In genomic region chr6:30062471-30063178, GRCh38 we compare ENCODE assay signal across 11 cellular contexts. TPM values are rescaled to one million over a fixed set of nuclear protein-coding genes. Genes with fewer than 3 reads are reported as not detected.
A peak's percentile ranks its signal among the peaks of the same experiment; 100 is the strongest.
DNase-seq lines count a peak whose midpoint lies in the region; ATAC-seq, FAIRE-seq and TF ChIP-seq lines count a peak whose summit lies in the region.
"Had no signal": no experiment of that assay in that cellular context is flagged by ENCODE, and none has a peak within 500 bp of the region (broad histone marks: within the 10 kb centered on the region; RNA-seq: fewer than 3 reads in every experiment).

No MANE protein-coding gene starts in this region.

- TF ChIP-seq POLR2A in H54 (IDR thresholded peaks at IDR 0.05; ENCODE audit: low read depth, low read length) = no peak

- no peaks in the 10 kb centered on the region for H3K27me3 ChIP-seq in BLaER1
- no peaks in the 10 kb centered on the region for H3K27me3 ChIP-seq in HUES64 (ENCODE audit: insufficient read depth, low read length)
- H3K27me3 ChIP-seq in adipocyte (replicated peaks; ENCODE audit: control insufficient read depth, insufficient read depth, low read length) = no peaks in the 10 kb centered on the region
- H3K27me3 ChIP-seq in mucosa of rectum (ENCODE audit: control insufficient read depth in 2 of 2, insufficient read depth in 2 of 2, low read length in 2 of 2) = no peaks in the 10 kb centered on the region
- H3K27me3 ChIP-seq: heart right ventricle had no signal

- no peak for ATAC-seq in GM21381 (IDR thresholded peaks at IDR 0.05; ENCODE audit: unreplicated experiment)

- H3K4me3 ChIP-seq in BLaER1 (peak overlapping the region; percentile 72), HUES64 (ENCODE audit: low read length) (0 out of 2 replicates have a peak overlapping the region, but pooled peaks have one; percentile 89), adipocyte (ENCODE audit: low read length) (peak overlapping the region; percentile 97), mucosa of rectum (ENCODE audit: low read length in 2 of 2) (peak overlapping the region; percentile 86 to 99)

- no peak for DNase-seq in adipocyte (ENCODE audit: low read depth)
- no peak for DNase-seq in H54 (ENCODE audit: insufficient read length, low spot score)
- no peak for DNase-seq in hippocampal formation (lab: John Stamatoyannopoulos, UW)
- DNase-seq in HuH-7.5 (ENCODE audit: low spot score) = no peak
- DNase-seq: activated CD8-positive, alpha-beta memory T cell treated with anti-CD3 and anti-CD28 coated beads, Interleukin-2, amount 50 U/mL, for 48 hours; heart right ventricle; NCI-H446 treated with DMSO at 0.1 percent for 48 hours had no signal

- H3K4me1 ChIP-seq in BLaER1 (peaks cover 48% of the 10 kb centered on the region), HUES64 (ENCODE audit: insufficient read depth, low read length) (peaks cover 4% of the 10 kb centered on the region; the same call in 1 of the 2 replicates), adipocyte (ENCODE audit: control insufficient read depth, insufficient read depth, low read length) (peaks cover 24% of the 10 kb centered on the region), mucosa of rectum (ENCODE audit: control insufficient read depth in 2 of 2, insufficient read depth in 2 of 2, low read length in 2 of 2) (peaks cover 28% of the 10 kb centered on the region in 2 donors)

- no peak overlapping the region for H3K27ac ChIP-seq in BLaER1
- no peak overlapping the region for H3K27ac ChIP-seq in HUES64 (ENCODE audit: low read depth, low read length)
- peak overlapping the region; percentile 95 for H3K27ac ChIP-seq in mucosa of rectum (ENCODE audit: low read depth in 2 of 2, low read length in 2 of 2)

- no peak overlapping the region for H3K9ac ChIP-seq in BLaER1
- no peak overlapping the region for H3K9ac ChIP-seq in HUES64 (ENCODE audit: low read depth, low read length)
- H3K9ac ChIP-seq in adipocyte (ENCODE audit: low read length) = no peak overlapping the region
- H3K9ac ChIP-seq in mucosa of rectum (ENCODE audit: low read depth in 1 of 2, low read length in 2 of 2) = peak overlapping the region in 1 of 2 donors; percentile 78

- no peaks in the 10 kb centered on the region for H3K9me3 ChIP-seq in BLaER1
- no peaks in the 10 kb centered on the region for H3K9me3 ChIP-seq in HUES64 (ENCODE audit: insufficient read depth, low read depth, low read length)
- H3K9me3 ChIP-seq in adipocyte (ENCODE audit: control insufficient read depth, low read length) = no peaks in the 10 kb centered on the region
- H3K9me3 ChIP-seq in mucosa of rectum (ENCODE audit: control insufficient read depth in 2 of 2, low read length in 2 of 2) = no peaks in the 10 kb centered on the region
- H3K9me3 ChIP-seq: heart right ventricle had no signal

- no peaks in the 10 kb centered on the region for H4K20me1 ChIP-seq in BLaER1

- H3K36me3 ChIP-seq in BLaER1 (peaks cover 22% of the 10 kb centered on the region), HUES64 (ENCODE audit: insufficient read depth, low read length) (peaks cover 15% of the 10 kb centered on the region), adipocyte (ENCODE audit: control insufficient read depth, insufficient read depth, low read length, severe bottlenecking) (peaks cover 12% of the 10 kb centered on the region), mucosa of rectum (ENCODE audit: control insufficient read depth in 2 of 2, insufficient read depth in 2 of 2, low read length in 2 of 2) (peaks cover 0 to 4% of the 10 kb centered on the region in 2 donors)

- H3K4me2 ChIP-seq in BLaER1 = peak overlapping the region; percentile 97

- 97% methylated on average over 4 of the region's 7 CpGs for WGBS in HUES64

- FAIRE-seq in H54 (lab: Jason Lieb, UNC) = no peak

RNA-seq across cellular contexts. Expression of gene POLR1H, which starts 1.6 kb away (rescaled TPM):
- 29.1 TPM for polyA plus RNA-seq in HUES64 (2013, experiment 1 of 2)
- polyA plus RNA-seq in HUES64 (2013, experiment 2 of 2) = 28.7 TPM

RNA-seq across cellular contexts. Expression of gene PPP1R11, which starts 4.4 kb away (rescaled TPM):
- 32.2 TPM for polyA plus RNA-seq in HUES64 (2013, experiment 1 of 2)
- 39.1 TPM for polyA plus RNA-seq in HUES64 (2013, experiment 2 of 2)

RNA-seq across cellular contexts. Expression of gene RNF39, which starts 12.9 kb away (rescaled TPM):
- polyA plus RNA-seq in HUES64 (2013, experiment 1 of 2) = 0.20 TPM
- polyA plus RNA-seq in HUES64 (2013, experiment 2 of 2) = 0.19 TPM

RNA-seq across cellular contexts. Expression of gene TRIM31, which starts 50.3 kb away (rescaled TPM):
- not detected for polyA plus RNA-seq in HUES64 (2013, experiment 1 of 2)
- not detected for polyA plus RNA-seq in HUES64 (2013, experiment 2 of 2)
- polyA plus RNA-seq: heart right ventricle had no signal

Comparison
In these comparisons a context has a peak if more than half of its experiments do, and no peak if none do; other contexts are left out.
1. H3K27ac ChIP-seq: peak in mucosa of rectum (2 of 2); none in BLaER1 (single experiment) and HUES64 (single experiment).
2. Peak in every context shown above with its lines, with median percentiles within 50 percentile points of each other: H3K4me3 ChIP-seq.